Comparison of ENCODE assay signal across 8 cellular contexts in genomic region chr22:45577746-45578523, GRCh38.
DNase-seq lines count a peak whose midpoint lies in the region; ATAC-seq and TF ChIP-seq lines count a peak whose summit lies in the region.

No MANE protein-coding gene starts in this region.

- H3K27me3 ChIP-seq in PC-9 (ENCODE audit: insufficient read depth, low read depth) = no peaks in the 10 kb centered on the region

- no peaks in the 10 kb centered on the region for H3K79me2 ChIP-seq in PC-9 (ENCODE audit: low read depth)

- no peak overlapping the region for H3K27ac ChIP-seq in PC-9

- peaks cover under 1% of the 10 kb centered on the region; the same call in 1 of the 2 replicates for H3K4me1 ChIP-seq in PC-9 (replicated peaks; ENCODE audit: insufficient read depth)

- H3K9me3 ChIP-seq in PC-9 (ENCODE audit: insufficient read depth, low read depth) = no peaks in the 10 kb centered on the region

- H3K36me3 ChIP-seq in PC-9 (ENCODE audit: low read depth) = no peaks in the 10 kb centered on the region

- no peak for ATAC-seq in GM18870 (IDR thresholded peaks at IDR 0.05; ENCODE audit: unreplicated experiment)

- peaks cover 16% of the 10 kb centered on the region for H3K27me3 Mint-ChIP-seq in activated T-cell treated with anti-CD3 and anti-CD28 coated beads, Interleukin-2, amount 50 U/mL, for 24 hours
- H3K27me3 Mint-ChIP-seq in nephron progenitor cell (ENCODE audit: low read depth, poor library complexity) = peaks cover 5% of the 10 kb centered on the region

- DNase-seq in COLO829 (ENCODE audit: low spot score) (peak; percentile 73), HuH-7.5 (ENCODE audit: low spot score) (peak; percentile 78), PC-9 (peak; percentile 63 to 79), fibroblast of mammary gland (ENCODE audit: low read depth) (peak; percentile 84), nephron progenitor cell (peak; percentile 95)
- peak; percentile 85 for DNase-seq in activated T-cell treated with anti-CD3 and anti-CD28 coated beads, Interleukin-2, amount 50 U/mL, for 24 hours
- peak; percentile 63 for DNase-seq in stimulated activated naive CD4-positive, alpha-beta T cell treated with Interleukin-2 at 50 U/mL for 16 hours (lab: John Stamatoyannopoulos, UW)

- no peaks in the 10 kb centered on the region for H4K20me1 ChIP-seq in PC-9 (ENCODE audit: insufficient read depth)

- no peaks in the 10 kb centered on the region for H3K36me3 Mint-ChIP-seq in activated T-cell treated with anti-CD3 and anti-CD28 coated beads, Interleukin-2, amount 50 U/mL, for 24 hours (ENCODE audit: low read depth)
- H3K36me3 Mint-ChIP-seq in nephron progenitor cell (ENCODE audit: low read depth) = no peaks in the 10 kb centered on the region

- TF ChIP-seq CTCF in PC-9 (conservative IDR thresholded peaks at IDR 0.05) (peak; percentile 99), fibroblast of mammary gland (conservative IDR thresholded peaks at IDR 0.05; ENCODE audit: control insufficient read depth, insufficient read depth, low read depth, low read length) (peak; percentile 91), nephron progenitor cell (IDR thresholded peaks at IDR 0.05) (peak; percentile 97)

- H3K4me2 ChIP-seq in PC-9 = no peak overlapping the region

- intact Hi-C loops in PC-9 (cut with micrococcal nuclease; ENCODE audit: unreplicated experiment) = loop anchor here (1.0 to 10.0 kb wide), 4 partner anchors 67 to 537 kb away; no protein-coding TSS in a partner anchor

- POLR2A ChIA-PET in PC-9 (lab: Charles Lee; ENCODE audit: unreplicated experiment) = no interaction called here

- no peak overlapping the region for H2AFZ ChIP-seq in PC-9

- no peak overlapping the region for H3K4me3 ChIP-seq in PC-9
- no peak overlapping the region for H3K4me3 ChIP-seq in fibroblast of mammary gland (ENCODE audit: control insufficient read depth, low read depth, low read length)

- no peaks in the 10 kb centered on the region for H3K9me2 ChIP-seq in PC-9 (ENCODE audit: insufficient read depth)

- H3K9me3 Mint-ChIP-seq in activated T-cell treated with anti-CD3 and anti-CD28 coated beads, Interleukin-2, amount 50 U/mL, for 24 hours = no peaks in the 10 kb centered on the region
- H3K9me3 Mint-ChIP-seq in nephron progenitor cell = no peaks in the 10 kb centered on the region

- BruUV-seq in PC-9 (replicated peaks; lab: Mats Ljungman, UMichigan) = no TSS peak

- H3K4me1 Mint-ChIP-seq in activated T-cell treated with anti-CD3 and anti-CD28 coated beads, Interleukin-2, amount 50 U/mL, for 24 hours (ENCODE audit: low read depth) = peaks cover 2% of the 10 kb centered on the region
- H3K4me1 Mint-ChIP-seq in nephron progenitor cell = peaks cover 9% of the 10 kb centered on the region

- H3K4me3 Mint-ChIP-seq in activated T-cell treated with anti-CD3 and anti-CD28 coated beads, Interleukin-2, amount 50 U/mL, for 24 hours = no peak overlapping the region
- no peak overlapping the region for H3K4me3 Mint-ChIP-seq in nephron progenitor cell

- no peak overlapping the region for H3K27ac Mint-ChIP-seq in activated T-cell treated with anti-CD3 and anti-CD28 coated beads, Interleukin-2, amount 50 U/mL, for 24 hours
- no peak overlapping the region for H3K27ac Mint-ChIP-seq in nephron progenitor cell

- no peaks in the 10 kb centered on the region for H3F3A ChIP-seq in PC-9 (ENCODE audit: insufficient read depth, low read depth)

- CTCF ChIA-PET in PC-9 (lab: Charles Lee) = interaction anchor here (0.6 to 1.2 kb wide), 4 partner anchors 20 to 539 kb away, joined by 3 to 8 read pairs (median 4); no protein-coding TSS in a partner anchor
